8 cellular contexts compared by ENCODE assay signal in genomic region chr1:223907943-223908587, GRCh38.
DNase-seq lines count a peak whose midpoint lies in the region; ATAC-seq and TF ChIP-seq lines count a peak whose summit lies in the region.
"Not testable (repeated sequence)": the region's sequence is repeated elsewhere in the genome, so short reads cannot be mapped to it uniquely, and the experiment has no call there.

No MANE protein-coding gene starts in this region.

- peak overlapping the region; percentile 43 for H3K27ac ChIP-seq in HL-60 (replicated peaks)
- not testable (repeated sequence) for H3K27ac ChIP-seq in VCaP, heart left ventricle

- TF ChIP-seq CTCF in BJ (IDR thresholded peaks at IDR 0.05; ENCODE audit: insufficient read depth, low read depth, low read length) (0 out of 2 replicates have a peak, but pooled peaks have one; percentile 24), VCaP (conservative IDR thresholded peaks at IDR 0.05) (peak; percentile 24), brain (conservative IDR thresholded peaks at IDR 0.05) (peak; percentile 31 to 54), heart left ventricle (IDR thresholded peaks at IDR 0.05) (peak; percentile 14 to 48 (median 34)), nephron progenitor cell (IDR thresholded peaks at IDR 0.05) (peak; percentile 17)
- TF ChIP-seq CTCF in HL-60 (IDR thresholded peaks at IDR 0.05; ENCODE audit: insufficient read depth, low read length) = not testable (repeated sequence)

- not testable (repeated sequence) for H3K4me1 ChIP-seq in heart left ventricle

- POLR2A ChIA-PET in BJ (lab: Charles Lee) = not testable (repeated sequence)

- TF ChIP-seq POLR2A in heart left ventricle (IDR thresholded peaks at IDR 0.05) = not testable (repeated sequence)

- H3K9me3 ChIP-seq in heart left ventricle = not testable (repeated sequence)

- not testable (repeated sequence) for H3K4me1 Mint-ChIP-seq in activated T-cell treated with anti-CD3 and anti-CD28 coated beads, Interleukin-2, amount 50 U/mL, for 4 hours (ENCODE audit: low read depth); brain; nephron progenitor cell

- ATAC-seq in activated T-cell treated with anti-CD3 and anti-CD28 coated beads, Interleukin-2, amount 50 U/mL, for 4 hours; heart left ventricle: not testable (repeated sequence)

- H3K27me3 ChIP-seq in BJ (ENCODE audit: control insufficient read depth, insufficient read depth, low read length); HL-60 (ENCODE audit: insufficient read depth, poor library complexity, severe bottlenecking); heart left ventricle: not testable (repeated sequence)

- H3K36me3 ChIP-seq in BJ (ENCODE audit: control insufficient read depth, insufficient read depth, low read length); heart left ventricle: not testable (repeated sequence)

- CTCF ChIA-PET in BJ (lab: Yijun Ruan, JAX) = interaction anchor here (1.2 kb wide), 1 partner anchor 96 kb away, joined by 4 read pairs; no protein-coding TSS in a partner anchor

- DNase-seq in BJ (ENCODE audit: low read depth); heart left ventricle; nephron progenitor cell: not testable (repeated sequence)
- peak in 1 of 2 experiments; percentile 56 for DNase-seq in HL-60 (ENCODE audit: low read depth in 1 of 2, low spot score in 1 of 2)
- peak; percentile 5 for DNase-seq in activated T-cell treated with anti-CD3 and anti-CD28 coated beads, Interleukin-2, amount 50 U/mL, for 4 hours
- peak; percentile 12 for DNase-seq in stimulated activated CD4-positive, alpha-beta T cell treated with anti-CD3 and anti-CD28 coated beads, Interleukin-4, amount 100 ng/mL, for 1 hour

- not testable (repeated sequence) for H3K36me3 Mint-ChIP-seq in activated T-cell treated with anti-CD3 and anti-CD28 coated beads, Interleukin-2, amount 50 U/mL, for 4 hours (ENCODE audit: insufficient read depth); brain; nephron progenitor cell (ENCODE audit: low read depth)

- not testable (repeated sequence) for H3K27me3 Mint-ChIP-seq in activated T-cell treated with anti-CD3 and anti-CD28 coated beads, Interleukin-2, amount 50 U/mL, for 4 hours (ENCODE audit: low read depth); brain; nephron progenitor cell (ENCODE audit: low read depth, poor library complexity)

- not testable (repeated sequence) for H3K27ac Mint-ChIP-seq in brain, nephron progenitor cell

- WGBS in heart left ventricle, 4 donors = 4 to 20% (median 14%) methylated on average over 3 to 4 of the region's 4 CpGs

- not testable (repeated sequence) for H3K9me3 Mint-ChIP-seq in activated T-cell treated with anti-CD3 and anti-CD28 coated beads, Interleukin-2, amount 50 U/mL, for 4 hours; brain; nephron progenitor cell

- H3K4me3 ChIP-seq in BJ (ENCODE audit: low read depth, low read length); HL-60 (replicated peaks; ENCODE audit: insufficient read depth, low read length); heart left ventricle: not testable (repeated sequence)

- not testable (repeated sequence) for H3K4me3 Mint-ChIP-seq in activated T-cell treated with anti-CD3 and anti-CD28 coated beads, Interleukin-2, amount 50 U/mL, for 4 hours; brain; nephron progenitor cell

- intact Hi-C loops in heart left ventricle (cut with DNase I) = not testable (repeated sequence)
